19 cellular contexts compared by ENCODE assay signal in genomic region chr4:26127851-26128337, GRCh38.
DNase-seq lines count a peak whose midpoint lies in the region; ATAC-seq lines count a peak whose summit lies in the region.
"Had no signal": no experiment of that assay in that cellular context is flagged by ENCODE, and none has a peak within 500 bp of the region (broad histone marks: within the 10 kb centered on the region; RNA-seq: fewer than 3 reads in every experiment).

No MANE protein-coding gene starts in this region.

- peaks cover 4 to 8% of the 10 kb centered on the region in 2 donors for H3K9me3 Mint-ChIP-seq in stimulated activated naive B cell treated with anti-CD40 and anti-IgM and Interleukin-4, amounts not matched to agents 10 μg/mL and 1 μg/mL and 100 μg/mL, for 72 hours

- H3K4me3 Mint-ChIP-seq in stimulated activated naive B cell treated with anti-CD40 and anti-IgM and Interleukin-4, amounts not matched to agents 10 μg/mL and 1 μg/mL and 100 μg/mL, for 72 hours, result no peak overlapping the region
- H3K4me3 Mint-ChIP-seq: activated CD4-positive, alpha-beta T cell treated with anti-CD3 and anti-CD28 coated beads for 36 hours; CD4-positive, CD25-positive, alpha-beta regulatory T cell; naive B cell had no signal

- DNase-seq in DMS 273 (lab: John Stamatoyannopoulos, UW; ENCODE audit: unreplicated experiment) (peak; percentile 25), DMS 273 treated with DMSO at 0.1 percent for 48 hours (lab: John Stamatoyannopoulos, UW) (no peak), NCI-H446 treated with DMSO at 0.1 percent for 48 hours (lab: John Stamatoyannopoulos, UW) (peak; percentile 37), NCI-H510A (lab: John Stamatoyannopoulos, UW) (no peak), T-helper 2 cell (no peak)
- DNase-seq in stimulated activated naive B cell treated with anti-CD40 and anti-IgM and Interleukin-4, amounts not matched to agents 10 μg/mL and 1 μg/mL and 100 μg/mL, for 72 hours, result no peak
- DNase-seq in stimulated activated CD4-positive, alpha-beta T cell treated with anti-CD3 and anti-CD28 coated beads, Interleukin-4, amount 100 ng/mL, for 24 hours, result no peak
- DNase-seq: activated CD4-positive, alpha-beta T cell treated with anti-CD3 and anti-CD28 coated beads for 36 hours; CD4-positive, CD25-positive, alpha-beta regulatory T cell; erythroblast; heart right ventricle; kidney glomerular epithelial cell; naive B cell; NCI-H1048; RPMI8226; stimulated activated CD4-positive, alpha-beta T cell treated with anti-CD3 and anti-CD28 coated beads, Interleukin-2, amount 100 ng/mL, for 24 hours; stimulated activated CD8-positive, alpha-beta memory T cell treated with anti-CD3 and anti-CD28 coated beads, Interleukin-4, amount 100 ng/mL, for 48 hours; trophoblast cell had no signal

- peaks cover 15 to 27% of the 10 kb centered on the region in 2 donors for H3K4me1 Mint-ChIP-seq in stimulated activated naive B cell treated with anti-CD40 and anti-IgM and Interleukin-4, amounts not matched to agents 10 μg/mL and 1 μg/mL and 100 μg/mL, for 72 hours

- H3K36me3 Mint-ChIP-seq in stimulated activated naive B cell treated with anti-CD40 and anti-IgM and Interleukin-4, amounts not matched to agents 10 μg/mL and 1 μg/mL and 100 μg/mL, for 72 hours, result no peaks in the 10 kb centered on the region
- H3K36me3 Mint-ChIP-seq: CD4-positive, CD25-positive, alpha-beta regulatory T cell had no signal

- peaks cover 2 to 20% of the 10 kb centered on the region in 2 donors for H3K27me3 Mint-ChIP-seq in stimulated activated naive B cell treated with anti-CD40 and anti-IgM and Interleukin-4, amounts not matched to agents 10 μg/mL and 1 μg/mL and 100 μg/mL, for 72 hours
- H3K27me3 Mint-ChIP-seq: CD4-positive, CD25-positive, alpha-beta regulatory T cell had no signal

- ATAC-seq in esophagus mucosa, result peak; percentile 99
- ATAC-seq in stimulated activated naive B cell treated with anti-CD40 and anti-IgM and Interleukin-4, amounts not matched to agents 10 μg/mL and 1 μg/mL and 100 μg/mL, for 72 hours (replicated peaks), result no peak
- ATAC-seq: activated CD4-positive, alpha-beta T cell treated with anti-CD3 and anti-CD28 coated beads for 36 hours; heart right ventricle had no signal

- H3K27ac Mint-ChIP-seq in stimulated activated naive B cell treated with anti-CD40 and anti-IgM and Interleukin-4, amounts not matched to agents 10 μg/mL and 1 μg/mL and 100 μg/mL, for 72 hours, result peak overlapping the region; percentile 4
- H3K27ac Mint-ChIP-seq: activated CD4-positive, alpha-beta T cell treated with anti-CD3 and anti-CD28 coated beads for 36 hours; naive B cell had no signal

Comparison
In these comparisons a context has a peak if more than half of its experiments do, and no peak if none do; other contexts are left out.
1. DNase-seq: peak in DMS 273 (single experiment) and NCI-H446 treated with DMSO at 0.1 percent for 48 hours (single experiment); none in DMS 273 treated with DMSO at 0.1 percent for 48 hours (single experiment), stimulated activated naive B cell treated with anti-CD40 and anti-IgM and Interleukin-4, amounts not matched to agents 10 μg/mL and 1 μg/mL and 100 μg/mL, for 72 hours (single experiment), stimulated activated CD4-positive, alpha-beta T cell treated with anti-CD3 and anti-CD28 coated beads, Interleukin-4, amount 100 ng/mL, for 24 hours (single experiment), NCI-H510A (single experiment) and T-helper 2 cell (0 of 5).